Comparison of ENCODE assay signal across 27 cellular contexts in the genomic region with DNA sequence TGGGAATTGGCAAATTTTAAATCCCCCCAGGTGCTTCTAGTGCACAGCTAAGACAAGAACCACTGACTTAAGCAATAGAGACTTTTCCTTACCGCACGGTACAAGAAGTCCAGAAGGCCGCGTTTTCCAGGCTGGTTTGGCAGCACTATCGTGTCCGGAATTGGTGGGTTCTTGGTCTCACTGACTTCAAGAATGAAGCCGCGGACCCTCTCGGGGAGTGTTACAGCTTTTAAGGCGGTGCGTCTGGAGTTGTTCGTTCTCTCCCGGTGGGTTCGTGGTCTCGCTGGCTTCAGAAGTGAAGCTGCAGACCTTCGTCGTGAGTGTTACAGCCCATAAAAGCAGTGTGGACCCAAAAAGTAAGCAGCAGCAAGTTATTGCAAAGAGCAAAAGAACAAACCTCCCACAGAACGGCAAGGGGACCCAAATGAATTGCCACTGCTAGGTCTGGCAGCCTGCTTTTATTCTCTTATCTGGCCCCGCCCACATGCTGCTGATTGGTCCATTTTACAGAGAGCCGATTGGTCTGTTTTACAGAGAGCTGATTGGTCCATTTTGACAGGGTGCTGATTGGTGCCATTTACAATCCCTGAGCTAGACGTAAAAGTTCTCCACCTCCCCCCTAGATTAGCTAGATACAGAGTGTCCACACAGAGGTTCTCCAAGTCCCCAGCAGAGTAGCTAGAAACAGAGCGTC.
"Had no signal": no experiment of that assay in that cellular context is flagged by ENCODE, and none has a peak within 500 bp of the region (broad histone marks: within the 10 kb centered on the region; RNA-seq: fewer than 3 reads in every experiment).

No MANE protein-coding gene starts in this region.

- H3K4me2 ChIP-seq: KMS-11, SK-N-SH had no signal

- H3K9me3 Mint-ChIP-seq: activated CD4-positive, alpha-beta memory T cell treated with anti-CD3 and anti-CD28 coated beads for 36 hours; activated CD4-positive, alpha-beta T cell treated with anti-CD3 and anti-CD28 coated beads, Interleukin-2, amount 10 ng/mL, durations not matched to agents 24 days and 14 days; activated naive CD8-positive, alpha-beta T cell treated with anti-CD3 and anti-CD28 coated beads, Interleukin-2, amount 50 U/mL, for 24 hours; activated T-cell treated with anti-CD3 and anti-CD28 coated beads, Interleukin-2, amount 50 U/mL, for 72 hours; central memory CD8-positive, alpha-beta T cell had no signal

- ATAC-seq: activated naive CD4-positive, alpha-beta T cell treated with anti-CD3 and anti-CD28 coated beads, Interleukin-2, amount 50 U/mL, for 72 hours; activated naive CD8-positive, alpha-beta T cell treated with anti-CD3 and anti-CD28 coated beads, Interleukin-2, amount 50 U/mL, for 24 hours; activated T-cell treated with anti-CD3 and anti-CD28 coated beads, Interleukin-2, amount 50 U/mL, for 72 hours had no signal

- H3K27ac Mint-ChIP-seq: activated CD4-positive, alpha-beta memory T cell treated with anti-CD3 and anti-CD28 coated beads for 36 hours; activated CD4-positive, alpha-beta T cell treated with anti-CD3 and anti-CD28 coated beads, Interleukin-2, amount 10 ng/mL, durations not matched to agents 24 days and 14 days; activated naive CD4-positive, alpha-beta T cell treated with anti-CD3 and anti-CD28 coated beads, Interleukin-2, amount 50 U/mL, for 72 hours; activated naive CD8-positive, alpha-beta T cell treated with anti-CD3 and anti-CD28 coated beads, Interleukin-2, amount 50 U/mL, for 24 hours; activated T-cell treated with anti-CD3 and anti-CD28 coated beads, Interleukin-2, amount 50 U/mL, for 72 hours; IgD-negative memory B cell had no signal

- H3K4me1 ChIP-seq: Peyer's patch had no signal

- H3K9ac ChIP-seq: KMS-11, SK-N-SH had no signal

- H3K27ac ChIP-seq: KMS-11, Peyer's patch, RWPE1, SJCRH30, VCaP had no signal

- H3K4me3 ChIP-seq: MG63, Peyer's patch, SJCRH30 had no signal

- H3K36me3 Mint-ChIP-seq: activated CD4-positive, alpha-beta memory T cell treated with anti-CD3 and anti-CD28 coated beads for 36 hours; activated naive CD4-positive, alpha-beta T cell treated with anti-CD3 and anti-CD28 coated beads, Interleukin-2, amount 50 U/mL, for 72 hours; brain had no signal

- H3K27me3 ChIP-seq: Peyer's patch, SJCRH30 had no signal

- H3K9me3 ChIP-seq: SK-N-SH had no signal

- H3K36me3 ChIP-seq: MG63, Peyer's patch, SJCRH30 had no signal

- H3K4me3 Mint-ChIP-seq: activated CD4-positive, alpha-beta memory T cell treated with anti-CD3 and anti-CD28 coated beads for 36 hours; activated CD4-positive, alpha-beta T cell treated with anti-CD3 and anti-CD28 coated beads, Interleukin-2, amount 10 ng/mL, durations not matched to agents 24 days and 14 days; activated naive CD8-positive, alpha-beta T cell treated with anti-CD3 and anti-CD28 coated beads, Interleukin-2, amount 50 U/mL, for 24 hours; activated T-cell treated with anti-CD3 and anti-CD28 coated beads, Interleukin-2, amount 50 U/mL, for 72 hours; central memory CD8-positive, alpha-beta T cell; IgD-negative memory B cell had no signal

- H3K4me1 Mint-ChIP-seq: activated CD4-positive, alpha-beta T cell treated with anti-CD3 and anti-CD28 coated beads, Interleukin-2, amount 10 ng/mL, durations not matched to agents 24 days and 14 days; activated naive CD8-positive, alpha-beta T cell treated with anti-CD3 and anti-CD28 coated beads, Interleukin-2, amount 50 U/mL, for 24 hours; central memory CD8-positive, alpha-beta T cell had no signal

- DNase-seq: activated CD4-positive, alpha-beta memory T cell treated with anti-CD3 and anti-CD28 coated beads for 36 hours; activated CD4-positive, alpha-beta T cell treated with anti-CD3 and anti-CD28 coated beads, Interleukin-2, amount 10 ng/mL, durations not matched to agents 24 days and 14 days; activated CD8-positive, alpha-beta memory T cell treated with anti-CD3 and anti-CD28 coated beads, Interleukin-2, amount 50 U/mL, for 4 hours; activated naive CD8-positive, alpha-beta T cell treated with anti-CD3 and anti-CD28 coated beads, Interleukin-2, amount 50 U/mL, for 24 hours; activated T-cell treated with anti-CD3 and anti-CD28 coated beads, Interleukin-2, amount 50 U/mL, for 72 hours; amygdala; MG63; MV-4-11; NCI-H1105; NCI-H1436; NCI-H1694 treated with DMSO at 0.1 percent for 48 hours; NCI-H2029 treated with DMSO at 0.1 percent for 48 hours; NCI-H510A treated with DMSO at 0.1 percent for 48 hours; NCI-H69; NK-92 treated with Interleukin-12 subunit alpha and Interleukin-12 subunit beta, amount 100 ng/mL, for 24 hours; Peyer's patch; Right ventricle myocardium superior; SJCRH30; SK-N-SH; T-helper 1 cell had no signal
